Comparison of ENCODE assay signal across 1 cellular context in the genomic region with DNA sequence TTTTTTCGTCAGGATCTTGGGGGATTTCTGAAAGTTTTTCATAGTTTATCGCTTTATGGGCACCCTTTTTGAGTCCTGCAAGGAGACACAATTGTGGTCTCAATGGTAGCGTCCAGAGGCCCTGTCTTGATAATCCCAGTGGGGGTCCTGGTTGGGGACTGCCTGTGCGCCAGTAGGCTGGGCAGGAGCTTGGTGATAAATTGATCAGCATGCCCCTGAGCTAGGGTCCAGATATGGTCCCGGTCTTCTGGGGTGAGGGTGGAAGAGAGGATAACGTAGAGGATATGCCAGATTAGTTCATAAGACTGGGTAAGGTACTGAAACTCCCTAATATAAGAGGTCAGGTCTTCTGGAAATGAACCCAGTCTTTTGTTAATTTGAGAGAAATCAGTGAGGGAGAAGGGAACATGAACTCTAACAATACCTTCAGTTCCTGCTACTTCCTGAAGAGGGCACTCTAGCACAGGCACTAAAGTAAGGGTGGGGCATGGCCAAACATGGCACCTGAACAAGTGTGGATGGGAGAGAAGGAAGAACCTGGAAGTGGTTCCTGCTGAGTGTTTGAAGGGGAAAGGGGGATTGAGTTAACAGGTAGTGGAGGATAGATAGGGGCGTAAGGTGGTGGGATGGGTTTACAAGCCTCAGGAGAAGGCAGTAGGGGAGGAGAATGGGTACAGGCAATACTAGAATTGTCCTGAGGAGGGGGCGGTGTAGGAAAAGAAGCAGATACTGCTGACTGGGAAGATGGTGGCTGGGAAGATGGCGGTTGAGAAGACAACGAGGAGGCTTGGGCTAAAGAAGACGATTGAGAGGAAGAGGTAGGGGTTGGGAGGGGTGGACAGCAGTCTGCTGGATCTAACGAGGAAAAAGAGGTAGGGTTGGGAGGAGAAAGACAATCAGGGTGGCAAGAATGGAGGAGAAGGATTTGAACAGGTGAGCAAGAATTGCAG.
TF ChIP-seq lines count a peak whose summit lies in the region.

No MANE protein-coding gene starts in this region.

TF ChIP-seq in HEK293, 187 proteins besides CTCF, POLR2A, EP300 and RAD21 (continued from another document):
- TF ChIP-seq, protein P1, sequence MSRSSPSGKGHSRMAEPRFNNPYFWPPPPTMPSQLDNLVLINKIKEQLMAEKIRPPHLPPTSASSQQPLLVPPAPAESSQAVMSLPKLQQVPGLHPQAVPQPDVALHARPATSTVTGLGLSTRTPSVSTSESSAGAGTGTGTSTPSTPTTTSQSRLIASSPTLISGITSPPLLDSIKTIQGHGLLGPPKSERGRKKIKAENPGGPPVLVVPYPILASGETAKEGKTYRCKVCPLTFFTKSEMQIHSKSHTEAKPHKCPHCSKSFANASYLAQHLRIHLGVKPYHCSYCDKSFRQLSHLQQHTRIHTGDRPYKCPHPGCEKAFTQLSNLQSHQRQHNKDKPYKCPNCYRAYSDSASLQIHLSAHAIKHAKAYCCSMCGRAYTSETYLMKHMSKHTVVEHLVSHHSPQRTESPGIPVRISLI (tag by site-specific recombination; IDR thresholded peaks at IDR 0.05), result no peak
- TF ChIP-seq KLF7 (tag by site-specific recombination; IDR thresholded peaks at IDR 0.05; ENCODE audit: borderline replicate concordance) (peak; percentile 73; the same call in 1 of the 2 replicates), KLF9 (tag by site-specific recombination; IDR thresholded peaks at IDR 0.05; ENCODE audit: low read depth) (no peak), GLIS1 (tag by site-specific recombination; IDR thresholded peaks at IDR 0.05) (no peak), ZFP41 (tag by site-specific recombination; IDR thresholded peaks at IDR 0.05; ENCODE audit: borderline replicate concordance) (no peak), ZBTB44 (tag by site-specific recombination; IDR thresholded peaks at IDR 0.05) (no peak), TRIM28 (IDR thresholded peaks at IDR 0.05; ENCODE audit: borderline replicate concordance, low read length) (no peak)
